In the genomic region with DNA sequence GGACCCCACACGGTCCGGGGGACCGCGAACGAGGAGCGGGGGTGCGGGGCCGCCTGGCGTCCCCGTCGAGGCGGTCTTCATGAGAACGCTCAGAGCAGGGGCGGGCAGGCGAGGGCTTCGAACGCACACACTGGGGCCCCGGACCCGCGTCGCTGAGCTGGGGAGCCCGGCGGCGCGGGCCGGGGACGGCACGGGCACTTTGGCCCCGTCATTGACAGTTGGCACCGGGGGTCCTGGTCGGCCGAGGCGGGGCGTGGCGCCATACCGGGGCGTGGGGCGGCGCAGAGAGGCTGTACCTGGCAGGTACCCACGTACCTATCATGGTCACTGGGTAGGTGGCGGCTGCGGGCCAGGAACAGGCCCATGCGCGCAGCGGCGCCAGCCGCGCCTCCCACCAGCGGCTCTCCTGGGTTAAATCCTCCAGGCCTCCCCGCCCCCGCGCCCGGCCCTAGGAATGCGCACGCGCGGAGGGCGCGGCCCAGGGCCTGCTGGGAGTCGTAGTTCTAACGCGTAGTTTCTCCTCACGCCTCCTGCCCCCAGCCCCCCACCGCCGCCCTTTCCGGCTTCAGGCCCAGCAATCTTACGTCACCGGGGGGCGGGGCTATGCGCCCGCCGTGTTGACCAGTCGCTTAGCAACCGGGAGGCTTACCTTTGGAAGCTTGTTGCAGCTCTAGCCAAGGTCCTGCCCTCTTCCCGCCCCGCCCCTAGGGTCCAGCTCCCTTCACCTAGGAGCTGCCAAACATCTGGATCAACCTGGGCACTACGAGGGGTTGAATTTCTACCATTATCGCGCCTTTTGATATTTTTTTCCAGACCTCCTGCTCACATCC, we compare ENCODE assay signal across 8 cellular contexts.
DNase-seq lines count a peak whose midpoint lies in the region; ATAC-seq lines count a peak whose summit lies in the region.

A gene (plus strand): TSS at position 628 of the 830 bp plus-strand sequence.
A gene (minus strand): TSS at position 420 of the 830 bp plus-strand sequence.

- H3K4me1 Mint-ChIP-seq in dendritic cell treated with granulocyte-macrophage colony-stimulating factor and Interleukin-4, amounts not matched to agents 40 ng/mL and 50 ng/mL, for 4 days (ENCODE audit: low read depth): peaks cover 14% of the 10 kb centered on the region

- intact Hi-C loops in dendritic cell treated with granulocyte-macrophage colony-stimulating factor and Interleukin-4, amounts not matched to agents 40 ng/mL and 50 ng/mL, for 4 days (cut with micrococcal nuclease): loop anchor here (10.0 kb wide), 1 partner anchor 1733 kb away; a partner anchor contains a TSS

- peak; percentile 99 for DNase-seq in AG08395 (ENCODE audit: low spot score)
- DNase-seq in NCI-H446 treated with DMSO at 0.1 percent for 48 hours (lab: John Stamatoyannopoulos, UW): peak; percentile 86
- peak; percentile 91 to 96 for DNase-seq in activated CD4-positive, alpha-beta T cell treated with anti-CD3 and anti-CD28 coated beads, Interleukin-2, amount 50 U/mL, for 24 hours (ENCODE audit: low read depth in 1 of 2, low spot score in 1 of 2)
- DNase-seq in left kidney (ENCODE audit: low read depth, low spot score): peak; percentile 100
- peak; percentile 96 to 98 for DNase-seq in stimulated activated CD4-positive, alpha-beta T cell treated with anti-CD3 and anti-CD28 coated beads, Interleukin-1b, Interleukin-23, amount 100 ng/mL, for 4 hours (ENCODE audit: low read depth in 2 of 2)

- H3K9me3 Mint-ChIP-seq in dendritic cell treated with granulocyte-macrophage colony-stimulating factor and Interleukin-4, amounts not matched to agents 40 ng/mL and 50 ng/mL, for 4 days: no peaks in the 10 kb centered on the region

- peak within 1 kb of the TSS; percentile 87 for H3K4me3 Mint-ChIP-seq in dendritic cell treated with granulocyte-macrophage colony-stimulating factor and Interleukin-4, amounts not matched to agents 40 ng/mL and 50 ng/mL, for 4 days

- peak within 1 kb of the TSS; percentile 82 for H3K27ac Mint-ChIP-seq in dendritic cell treated with granulocyte-macrophage colony-stimulating factor and Interleukin-4, amounts not matched to agents 40 ng/mL and 50 ng/mL, for 4 days

- H3K36me3 Mint-ChIP-seq in dendritic cell treated with granulocyte-macrophage colony-stimulating factor and Interleukin-4, amounts not matched to agents 40 ng/mL and 50 ng/mL, for 4 days (ENCODE audit: low read depth): no peaks in the 10 kb centered on the region

- ATAC-seq in GM19023 (IDR thresholded peaks at IDR 0.05; ENCODE audit: unreplicated experiment): peak; percentile 98
- peak; percentile 96 for ATAC-seq in HG03280 (IDR thresholded peaks at IDR 0.05; ENCODE audit: unreplicated experiment)

- H3K27me3 Mint-ChIP-seq in dendritic cell treated with granulocyte-macrophage colony-stimulating factor and Interleukin-4, amounts not matched to agents 40 ng/mL and 50 ng/mL, for 4 days: peaks cover 2% of the 10 kb centered on the region

Comparison
In these comparisons a context has a peak if more than half of its experiments do, and no peak if none do; other contexts are left out.
1. Peak in every context shown above with its lines: DNase-seq and ATAC-seq.